In genomic region chr13:77328819-77329132, GRCh38 we compare ENCODE assay signal across 8 cellular contexts. TPM values are rescaled to one million over a fixed set of nuclear protein-coding genes. Genes with fewer than 3 reads are reported as not detected.
DNase-seq lines count a peak whose midpoint lies in the region; ATAC-seq, FAIRE-seq and TF ChIP-seq lines count a peak whose summit lies in the region.

No MANE protein-coding gene starts in this region.

- peaks cover 30% of the 10 kb centered on the region for H3K79me2 ChIP-seq in keratinocyte (ENCODE audit: control insufficient read depth, insufficient read depth, low read length)

- H3K4me1 ChIP-seq in keratinocyte (ENCODE audit: control insufficient read depth, extremely low read depth, insufficient read depth, low read length), result peaks cover 34% of the 10 kb centered on the region
- peaks cover 0 to 37% (median 15%) of the 10 kb centered on the region in 4 donors for H3K4me1 ChIP-seq in tibial artery

- TF ChIP-seq CTCF in activated B cell treated with CpG ODN at 0.5 μM for 24 hours (IDR thresholded peaks at IDR 0.05) (no peak), keratinocyte (optimal IDR thresholded peaks at IDR 0.05 in 1 of 3, IDR thresholded peaks at IDR 0.05 in 1 of 3, conservative IDR thresholded peaks at IDR 0.05 in 1 of 3; ENCODE audit: extremely low read depth in 1 of 3, insufficient read depth in 2 of 3, low read length in 3 of 3) (no peak), tibial artery (IDR thresholded peaks at IDR 0.05) (no peak)

- no peaks in the 10 kb centered on the region for H3K9me1 ChIP-seq in keratinocyte (ENCODE audit: control insufficient read depth, extremely low read depth, insufficient read depth, low read length)

- H3K9me3 ChIP-seq in keratinocyte (ENCODE audit: control insufficient read depth, low read depth, low read length), result no peaks in the 10 kb centered on the region
- no peaks in the 10 kb centered on the region for H3K9me3 ChIP-seq in tibial artery

- H3K9ac ChIP-seq in keratinocyte (ENCODE audit: control insufficient read depth, extremely low read depth, insufficient read depth, low read length), result peak overlapping the region; percentile 80

- H3K27me3 Mint-ChIP-seq in activated B cell treated with CpG ODN at 0.5 μM for 24 hours, result no peaks in the 10 kb centered on the region

- peak overlapping the region; percentile 98 for H3K27ac Mint-ChIP-seq in activated B cell treated with CpG ODN at 0.5 μM for 24 hours

- CTCF ChIA-PET in activated B cell treated with CpG ODN at 0.5 μM for 24 hours (lab: Charles Lee), result interaction anchor here (7.4 kb wide), 1 partner anchor 150 kb away, joined by 95 read pairs; no protein-coding TSS in a partner anchor

- FAIRE-seq in keratinocyte (lab: Jason Lieb, UNC), result no peak

- POLR2A ChIA-PET in activated B cell treated with CpG ODN at 0.5 μM for 24 hours (lab: Charles Lee), result interaction anchor here (0.8 to 6.7 kb wide), 23 partner anchors 10 to 303 kb away, joined by 3 to 272 read pairs (median 7); partner anchors contain the start of gene FBXL3

- no peaks in the 10 kb centered on the region for H4K20me1 ChIP-seq in keratinocyte (ENCODE audit: control insufficient read depth, extremely low read depth, insufficient read depth, low read length)

- H3K4me2 ChIP-seq in keratinocyte (ENCODE audit: control insufficient read depth, extremely low read depth, insufficient read depth, low read depth, low read length), result peak overlapping the region; percentile 95

- H3K4me3 Mint-ChIP-seq in activated B cell treated with CpG ODN at 0.5 μM for 24 hours, result peak overlapping the region; percentile 98

- no peaks in the 10 kb centered on the region for H3K36me3 ChIP-seq in keratinocyte (ENCODE audit: control insufficient read depth in 2 of 2, extremely low read depth in 1 of 2, insufficient read depth in 2 of 2, low read length in 2 of 2)
- no peaks in the 10 kb centered on the region for H3K36me3 ChIP-seq in tibial artery

- peak overlapping the region; percentile 84 to 94 (median 92) for H3K4me3 ChIP-seq in keratinocyte (ENCODE audit: control insufficient read depth in 2 of 3, extremely low read depth in 1 of 3, insufficient read depth in 2 of 3, low read depth in 1 of 3, low read length in 3 of 3)
- H3K4me3 ChIP-seq in tibial artery, result peak overlapping the region; percentile 81

- peak; percentile 12 for ATAC-seq in HG02885 (IDR thresholded peaks at IDR 0.05; ENCODE audit: poor library complexity, unreplicated experiment)
- ATAC-seq in activated B cell treated with CpG ODN at 0.5 μM for 24 hours (ENCODE audit: low read depth), result no peak

- H3K27ac ChIP-seq in keratinocyte (ENCODE audit: control insufficient read depth, insufficient read depth, low read length) (peak overlapping the region; percentile 65), tibial artery (peak overlapping the region; percentile 80 to 85)

- DNase-seq in DMS 273 (lab: John Stamatoyannopoulos, UW; ENCODE audit: unreplicated experiment), result peak; percentile 54
- no peak for DNase-seq in DMS 273 treated with DMSO at 0.1 percent for 48 hours (lab: John Stamatoyannopoulos, UW)
- no peak for DNase-seq in activated B cell treated with CpG ODN at 0.5 μM for 24 hours
- no peak for DNase-seq in keratinocyte (ENCODE audit: low read depth, low spot score)
- no peak for DNase-seq in tibial artery
- DNase-seq in ecto neural progenitor cell (ENCODE audit: low spot score), result no peak
- no peak for DNase-seq in NCI-H1930 (lab: John Stamatoyannopoulos, UW)

- peak overlapping the region; percentile 100 for H2AFZ ChIP-seq in keratinocyte (ENCODE audit: control insufficient read depth, low read length)

- dilution Hi-C loops in keratinocyte (cut with MboI; ENCODE audit: extremely low pct_ligation_motif_present, low sequenced_read_pairs), result no loop called here

- H3K36me3 Mint-ChIP-seq in activated B cell treated with CpG ODN at 0.5 μM for 24 hours (ENCODE audit: low read depth), result peaks cover 21% of the 10 kb centered on the region

- H3K9me3 Mint-ChIP-seq in activated B cell treated with CpG ODN at 0.5 μM for 24 hours, result no peaks in the 10 kb centered on the region

- peaks cover 58% of the 10 kb centered on the region for H3K4me1 Mint-ChIP-seq in activated B cell treated with CpG ODN at 0.5 μM for 24 hours

- intact Hi-C loops in activated B cell treated with CpG ODN at 0.5 μM for 24 hours (cut with micrococcal nuclease) (loop anchor here (1.0 to 2.0 kb wide), 6 partner anchors 11 to 302 kb away; partner anchors contain the start of gene FBXL3), tibial artery (cut with DNase I; ENCODE audit: low total_unique reads) (loop anchor here (5.0 to 10.0 kb wide), 2 partner anchors 59 to 366 kb away; partner anchors contain the start of gene SLAIN1)

- no peaks in the 10 kb centered on the region for H3K27me3 ChIP-seq in keratinocyte (ENCODE audit: control insufficient read depth, extremely low read depth, insufficient read depth, low read length)
- no peaks in the 10 kb centered on the region for H3K27me3 ChIP-seq in tibial artery

RNA-seq across cellular contexts. Expression of gene MYCBP2, which starts 1.9 kb away (rescaled TPM):
- total RNA-seq in activated B cell treated with CpG ODN at 0.5 μM for 24 hours, result 310 and 314 TPM in 2 replicates
- polyA plus RNA-seq in keratinocyte, result 31.3 to 43.8 TPM (median 34.8 TPM) in 3 replicates
- polyA plus RNA-seq in keratinocyte (2011; ENCODE audit: low read depth), result 46.7 TPM
- polyA plus RNA-seq in keratinocyte (2011; cell fraction: cytosol; rRNA removed), result 22.6 and 30.3 TPM in 2 replicates
- polyA plus RNA-seq in keratinocyte (2011; cell fraction: nucleus; rRNA removed), result 87.7 and 116 TPM in 2 replicates
- polyA plus RNA-seq in keratinocyte (2012; ENCODE audit: low replicate concordance), result 37.3 and 39.7 TPM in 2 replicates
- 45.7 to 129 TPM (median 73.1 TPM) in 3 replicates for polyA minus RNA-seq in keratinocyte
- 32.6 TPM for polyA minus RNA-seq in keratinocyte (2011; cell fraction: cytosol; rRNA and poly(A)+ RNA removed)
- 144 and 260 TPM in 2 replicates for polyA minus RNA-seq in keratinocyte (2011; cell fraction: nucleus; rRNA and poly(A)+ RNA removed)
